ENCODE assay signal across 8 cellular contexts in genomic region chr1:58783090-58783992, GRCh38. TPM values are rescaled to one million over a fixed set of nuclear protein-coding genes. Genes with fewer than 3 reads are reported as not detected.
A peak's percentile ranks its signal among the peaks of the same experiment; 100 is the strongest.
DNase-seq lines count a peak whose midpoint lies in the region; ATAC-seq, FAIRE-seq and TF ChIP-seq lines count a peak whose summit lies in the region.

No MANE protein-coding gene starts in this region.

- peak overlapping the region; percentile 90 for H3K27ac ChIP-seq in keratinocyte (ENCODE audit: control insufficient read depth, insufficient read depth, low read length)

- no peaks in the 10 kb centered on the region for H3K9me3 ChIP-seq in keratinocyte (ENCODE audit: control insufficient read depth, low read depth, low read length)

- H3K4me1 ChIP-seq in keratinocyte (ENCODE audit: control insufficient read depth, extremely low read depth, insufficient read depth, low read length) = peaks cover 21% of the 10 kb centered on the region

- peaks cover 31% of the 10 kb centered on the region for H3K79me2 ChIP-seq in keratinocyte (ENCODE audit: control insufficient read depth, insufficient read depth, low read length)

- H3K4me3 Mint-ChIP-seq in MCF 10A (ENCODE audit: unreplicated experiment) = peak overlapping the region; percentile 91

- H4K20me1 ChIP-seq in keratinocyte (ENCODE audit: control insufficient read depth, extremely low read depth, insufficient read depth, low read length) = peaks cover 17% of the 10 kb centered on the region

- H2AFZ ChIP-seq in keratinocyte (ENCODE audit: control insufficient read depth, low read length) = no peak overlapping the region

- ATAC-seq in GM19025 (IDR thresholded peaks at IDR 0.05; ENCODE audit: low read depth, unreplicated experiment) (peak; percentile 12), HG03520 (IDR thresholded peaks at IDR 0.05; ENCODE audit: unreplicated experiment) (peak; percentile 8), SK-N-SH treated with all-trans-retinoic acid at 6 μM for 48 hours (peak; percentile 4)

- no peaks in the 10 kb centered on the region for H3K9me3 Mint-ChIP-seq in MCF 10A (ENCODE audit: unreplicated experiment)

- peaks cover 46% of the 10 kb centered on the region for H3K36me3 Mint-ChIP-seq in MCF 10A (ENCODE audit: insufficient read depth, unreplicated experiment)

- no peaks in the 10 kb centered on the region for H3K27me3 ChIP-seq in keratinocyte (ENCODE audit: control insufficient read depth, extremely low read depth, insufficient read depth, low read length)

- dilution Hi-C loops in keratinocyte (cut with MboI; ENCODE audit: extremely low pct_ligation_motif_present, low sequenced_read_pairs) = no loop called here

- peak; percentile 15 to 66 for DNase-seq in AML-193 (lab: John Stamatoyannopoulos, UW)
- DNase-seq in MCF 10A (ENCODE audit: unreplicated experiment) = peak; percentile 62
- no peak for DNase-seq in keratinocyte (ENCODE audit: low read depth, low spot score)
- peak; percentile 15 for DNase-seq in stimulated activated CD4-positive, alpha-beta T cell treated with anti-CD3 and anti-CD28 coated beads, Interleukin-12 subunit alpha, Interleukin-12 subunit beta, amount 100 ng/mL, for 24 hours (ENCODE audit: low read depth in 2 of 2)
- no peak for DNase-seq in H54 (ENCODE audit: insufficient read length, low spot score)

- TF ChIP-seq CTCF in MCF 10A (IDR thresholded peaks at IDR 0.05; ENCODE audit: unreplicated experiment) = no peak
- TF ChIP-seq CTCF in keratinocyte (optimal IDR thresholded peaks at IDR 0.05 in 1 of 3, IDR thresholded peaks at IDR 0.05 in 1 of 3, conservative IDR thresholded peaks at IDR 0.05 in 1 of 3; ENCODE audit: extremely low read depth in 1 of 3, insufficient read depth in 2 of 3, low read length in 3 of 3) = no peak

- peak overlapping the region; percentile 89 to 92 (median 91) for H3K4me3 ChIP-seq in keratinocyte (ENCODE audit: control insufficient read depth in 2 of 3, extremely low read depth in 1 of 3, insufficient read depth in 2 of 3, low read depth in 1 of 3, low read length in 3 of 3)

- BruUV-seq in MCF 10A (replicated peaks; lab: Mats Ljungman, UMichigan) = TSS peak; percentile 44

- peaks cover 23% of the 10 kb centered on the region for H3K4me1 Mint-ChIP-seq in MCF 10A (ENCODE audit: insufficient read depth, unreplicated experiment)

- H3K4me2 ChIP-seq in keratinocyte (ENCODE audit: control insufficient read depth, extremely low read depth, insufficient read depth, low read depth, low read length) = peak overlapping the region; percentile 94

- intact Hi-C loops in MCF 10A (cut with micrococcal nuclease) = loop anchor here (5.0 to 10.0 kb wide), 4 partner anchors 261 to 644 kb away; no protein-coding TSS in a partner anchor

- peak overlapping the region; percentile 100 for H3K9ac ChIP-seq in keratinocyte (ENCODE audit: control insufficient read depth, extremely low read depth, insufficient read depth, low read length)

- H3K36me3 ChIP-seq in keratinocyte (ENCODE audit: control insufficient read depth in 2 of 2, extremely low read depth in 1 of 2, insufficient read depth in 2 of 2, low read length in 2 of 2) = peaks cover 3 to 7% of the 10 kb centered on the region in 2 experiments

- CTCF ChIA-PET in MCF 10A (lab: Yijun Ruan, JAX) = interaction anchor here (0.6 to 4.0 kb wide), 6 partner anchors 39 to 976 kb away, joined by 3 to 15 read pairs (median 6); no protein-coding TSS in a partner anchor

- no peaks in the 10 kb centered on the region for H3K27me3 Mint-ChIP-seq in MCF 10A (ENCODE audit: insufficient read depth, unreplicated experiment)

- no peak for TF ChIP-seq POLR2A in H54 (IDR thresholded peaks at IDR 0.05; ENCODE audit: low read depth, low read length)

- no peak for FAIRE-seq in keratinocyte (lab: Jason Lieb, UNC)
- no peak for FAIRE-seq in H54 (lab: Jason Lieb, UNC)

- POLR2A ChIA-PET in MCF 10A (lab: Yijun Ruan, JAX) = interaction anchor here (0.6 to 9.2 kb wide), 74 partner anchors 10 to 1971 kb away, joined by 3 to 98 read pairs (median 4); partner anchors contain the start of genes FGGY and MYSM1

- no peaks in the 10 kb centered on the region for H3K9me1 ChIP-seq in keratinocyte (ENCODE audit: control insufficient read depth, extremely low read depth, insufficient read depth, low read length)

- H3K27ac Mint-ChIP-seq in MCF 10A (ENCODE audit: low read depth, unreplicated experiment) = peak overlapping the region; percentile 98

TF ChIP-seq in SK-N-SH treated with all-trans-retinoic acid at 6 μM for 48 hours, 23 proteins besides CTCF, POLR2A, EP300 and RAD21:
- TF ChIP-seq OSR1 (CRISPR knock-in tag; IDR thresholded peaks at IDR 0.05) (no peak), TOX (CRISPR knock-in tag; IDR thresholded peaks at IDR 0.05; ENCODE audit: borderline replicate concordance) (peak; percentile 60; the same call in 1 of the 2 replicates), PATZ1 (CRISPR knock-in tag; IDR thresholded peaks at IDR 0.05; ENCODE audit: borderline replicate concordance) (peak; percentile 20; the same call in 1 of the 2 replicates), CSRNP3 (CRISPR knock-in tag; IDR thresholded peaks at IDR 0.05) (0 out of 2 replicates have a peak, but pooled peaks have one; percentile 53)

RNA-seq across cellular contexts. Expression of gene JUN, which starts 0.5 kb away (rescaled TPM):
- total RNA-seq in MCF 10A (2022) = 60.6 and 71.5 TPM in 2 replicates
- 31.2 to 83.1 TPM (median 70.1 TPM) in 3 replicates for polyA plus RNA-seq in keratinocyte
- polyA plus RNA-seq in keratinocyte (2011; ENCODE audit: low read depth) = 322 TPM
- polyA plus RNA-seq in keratinocyte (2011; cell fraction: cytosol; rRNA removed) = 20.0 and 37.1 TPM in 2 replicates
- 170 and 226 TPM in 2 replicates for polyA plus RNA-seq in keratinocyte (2011; cell fraction: nucleus; rRNA removed)
- polyA plus RNA-seq in keratinocyte (2012; ENCODE audit: low replicate concordance) = 43.2 and 179 TPM in 2 replicates
- polyA minus RNA-seq in keratinocyte = 28.4 to 46.4 TPM (median 36.4 TPM) in 3 replicates
- polyA minus RNA-seq in keratinocyte (2011; cell fraction: cytosol; rRNA and poly(A)+ RNA removed) = 76.4 TPM
- polyA minus RNA-seq in keratinocyte (2011; cell fraction: nucleus; rRNA and poly(A)+ RNA removed) = 198 and 206 TPM in 2 replicates

Comparison
In these comparisons a context has a peak if more than half of its experiments do, and no peak if none do; other contexts are left out.
1. DNase-seq: peak in AML-193 (2 of 2), MCF 10A (single experiment) and stimulated activated CD4-positive, alpha-beta T cell treated with anti-CD3 and anti-CD28 coated beads, Interleukin-12 subunit alpha, Interleukin-12 subunit beta, amount 100 ng/mL, for 24 hours (2 of 2); none in keratinocyte (single experiment) and H54 (single experiment).
2. Peak in every context shown above with its lines, with median percentiles within 50 percentile points of each other: ATAC-seq.